In genomic region chr15:93045191-93045785, GRCh38 we compare ENCODE assay signal across 27 cellular contexts. TPM values are rescaled to one million over a fixed set of nuclear protein-coding genes. Genes with fewer than 3 reads are reported as not detected.
A peak's percentile ranks its signal among the peaks of the same experiment; 100 is the strongest.
DNase-seq lines count a peak whose midpoint lies in the region; ATAC-seq, FAIRE-seq and TF ChIP-seq lines count a peak whose summit lies in the region.
"Had no signal": no experiment of that assay in that cellular context is flagged by ENCODE, and none has a peak within 500 bp of the region (broad histone marks: within the 10 kb centered on the region; RNA-seq: fewer than 3 reads in every experiment).

No MANE protein-coding gene starts in this region.

- no peak overlapping the region for H2AFZ ChIP-seq in neuronal stem cell (ENCODE audit: low read length)
- H2AFZ ChIP-seq: PC-9 had no signal

- no peak for ATAC-seq in upper lobe of right lung
- ATAC-seq in activated CD8-positive, alpha-beta T cell treated with anti-CD3 and anti-CD28 coated beads for 36 hours, result no peak
- ATAC-seq: CD8-positive, alpha-beta T cell; Right ventricle myocardium inferior had no signal

- H3K4me1 Mint-ChIP-seq in activated CD8-positive, alpha-beta T cell treated with anti-CD3 and anti-CD28 coated beads for 36 hours (ENCODE audit: low read depth), result peaks cover 18% of the 10 kb centered on the region

- TF ChIP-seq EP300 in tibial nerve (IDR thresholded peaks at IDR 0.05), result no peak

- peaks cover 6% of the 10 kb centered on the region for H3K9me3 Mint-ChIP-seq in activated CD8-positive, alpha-beta T cell treated with anti-CD3 and anti-CD28 coated beads for 36 hours

- H4K91ac ChIP-seq in neuronal stem cell (ENCODE audit: low read depth, low read length, poor library complexity), result no peak overlapping the region

- no peak overlapping the region for H2BK15ac ChIP-seq in neuronal stem cell (ENCODE audit: low read length)

- intact Hi-C loops in kidney (cut with DNase I), result no loop called here
- intact Hi-C loops in upper lobe of right lung (cut with DNase I), result no loop called here
- intact Hi-C loops in activated CD8-positive, alpha-beta T cell treated with anti-CD3 and anti-CD28 coated beads for 36 hours (cut with micrococcal nuclease), result no loop called here

- no peak for TF ChIP-seq POLR2A in tibial nerve (IDR thresholded peaks at IDR 0.05)

- H3K36me3 ChIP-seq in bronchial epithelial cell (ENCODE audit: control insufficient read depth, insufficient read depth, low read length) (no peaks in the 10 kb centered on the region), kidney (ENCODE audit: control insufficient read depth in 1 of 2, insufficient read depth in 2 of 2, low read length in 2 of 2) (no peaks in the 10 kb centered on the region), neuronal stem cell (replicated peaks in 1 of 2; ENCODE audit: control insufficient read depth in 2 of 2, insufficient read depth in 2 of 2, low read length in 2 of 2) (peaks cover 70 to 89% of the 10 kb centered on the region in 2 donors), upper lobe of right lung (no peaks in the 10 kb centered on the region), tibial nerve (peaks cover 0 to 95% (median 4%) of the 10 kb centered on the region in 3 donors)
- H3K36me3 ChIP-seq: MG63 had no signal

- no peak overlapping the region for H3K14ac ChIP-seq in neuronal stem cell (ENCODE audit: low read length)

- H3K23ac ChIP-seq in neuronal stem cell (ENCODE audit: low read depth, low read length, poor library complexity), result peak overlapping the region; percentile 40

- no peak overlapping the region for H2AK5ac ChIP-seq in neuronal stem cell (ENCODE audit: low read depth, low read length)

- CTCF ChIA-PET in activated CD8-positive, alpha-beta T cell treated with anti-CD3 and anti-CD28 coated beads for 36 hours (lab: Charles Lee), result interaction anchor here (2.4 kb wide), 1 partner anchor 15 kb away, joined by 11 read pairs; no protein-coding TSS in a partner anchor

- H3K27ac ChIP-seq in kidney (ENCODE audit: low read depth in 2 of 2, low read length in 2 of 2) (no peak overlapping the region), neuronal stem cell (replicated peaks; ENCODE audit: low read length) (no peak overlapping the region), upper lobe of right lung (no peak overlapping the region), tibial nerve (no peak overlapping the region)
- H3K27ac ChIP-seq: C4-2B, PC-9, SJSA1 had no signal

- H3K18ac ChIP-seq in neuronal stem cell (ENCODE audit: low read length), result peak overlapping the region; percentile 11

- no peaks in the 10 kb centered on the region for H3K36me3 Mint-ChIP-seq in activated CD8-positive, alpha-beta T cell treated with anti-CD3 and anti-CD28 coated beads for 36 hours (ENCODE audit: low read depth)
- H3K36me3 Mint-ChIP-seq: CD8-positive, alpha-beta T cell had no signal

- WGBS in neuronal stem cell (ENCODE audit: extremely low coverage in 2 of 2, insufficient read length in 2 of 2, insufficient replicate concordance in 1 of 2), 2 donors, result no CpG with 5 or more reads among the region's 27 CpGs
- WGBS in tibial nerve, 2 donors, result 90 to 94% methylated on average over 23 to 27 of the region's 27 CpGs

- peaks cover 5% of the 10 kb centered on the region for H3K27me3 ChIP-seq in bronchial epithelial cell (ENCODE audit: control insufficient read depth, insufficient read depth, low read length)
- no peaks in the 10 kb centered on the region for H3K27me3 ChIP-seq in neuronal stem cell (ENCODE audit: control insufficient read depth in 3 of 3, insufficient read depth in 3 of 3, low read depth in 1 of 3, low read length in 3 of 3)
- no peaks in the 10 kb centered on the region for H3K27me3 ChIP-seq in upper lobe of right lung
- H3K27me3 ChIP-seq in tibial nerve, result no peaks in the 10 kb centered on the region
- H3K27me3 ChIP-seq: MG63, SJSA1 had no signal

- FAIRE-seq in bronchial epithelial cell (lab: Jason Lieb, UNC) (peak; percentile 28), kidney (lab: Jason Lieb, UNC) (no peak)
- FAIRE-seq: A204.1, GM12891 had no signal

- H3K9ac ChIP-seq in kidney (ENCODE audit: low read length in 2 of 2) (no peak overlapping the region), neuronal stem cell (ENCODE audit: low read depth, low read length, poor library complexity) (no peak overlapping the region)

- no peak overlapping the region for H2BK120ac ChIP-seq in neuronal stem cell (ENCODE audit: low read depth, low read length)

- no peak overlapping the region for H3K27ac Mint-ChIP-seq in activated CD8-positive, alpha-beta T cell treated with anti-CD3 and anti-CD28 coated beads for 36 hours
- H3K27ac Mint-ChIP-seq: CD8-positive, alpha-beta T cell had no signal

- H3K27me3 Mint-ChIP-seq in activated CD8-positive, alpha-beta T cell treated with anti-CD3 and anti-CD28 coated beads for 36 hours, result no peaks in the 10 kb centered on the region

- H3K4me2 ChIP-seq in neuronal stem cell (ENCODE audit: insufficient read depth, low read length, poor library complexity, severe bottlenecking), result no peak overlapping the region
- H3K4me2 ChIP-seq: PC-9 had no signal

- H4K8ac ChIP-seq in neuronal stem cell (ENCODE audit: low read depth, low read length), result no peak overlapping the region

- no peak overlapping the region for H3K4me3 Mint-ChIP-seq in activated CD8-positive, alpha-beta T cell treated with anti-CD3 and anti-CD28 coated beads for 36 hours
- H3K4me3 Mint-ChIP-seq: CD8-positive, alpha-beta T cell had no signal

- H3K4ac ChIP-seq in neuronal stem cell (ENCODE audit: low read length), result no peak overlapping the region

- POLR2A ChIA-PET in activated CD8-positive, alpha-beta T cell treated with anti-CD3 and anti-CD28 coated beads for 36 hours (lab: Charles Lee), result no interaction called here

- DNase-seq in bronchial epithelial cell (ENCODE audit: low read depth), result no peak
- peak; percentile 53 for DNase-seq in kidney
- no peak for DNase-seq in neuronal stem cell (ENCODE audit: low spot score)
- DNase-seq in upper lobe of right lung, result peak; percentile 57
- no peak for DNase-seq in tibial nerve (ENCODE audit: low spot score in 2 of 2)
- DNase-seq in ureter (ENCODE audit: low spot score), result no peak
- DNase-seq in activated CD8-positive, alpha-beta T cell treated with anti-CD3 and anti-CD28 coated beads for 36 hours, result no peak
- DNase-seq: AML-193; Caco-2; CD8-positive, alpha-beta T cell; DMS79 treated with DMSO at 0.1 percent for 48 hours; GF-D8; GOT3; HCEC 1CT; IMR-90; KG1; MG63; NCI-H2029; NCI-H2227 treated with DMSO at 0.1 percent for 48 hours; NCI-H526 treated with DMSO at 0.1 percent for 48 hours; PC-9 had no signal

- H2BK12ac ChIP-seq in neuronal stem cell (ENCODE audit: low read length), result no peak overlapping the region

- TF ChIP-seq CTCF in bronchial epithelial cell (IDR thresholded peaks at IDR 0.05; ENCODE audit: insufficient read depth, low read length, severe bottlenecking), result no peak
- no peak for TF ChIP-seq CTCF in kidney (IDR thresholded peaks at IDR 0.05; ENCODE audit: borderline replicate concordance, extremely low read depth, insufficient read depth)
- no peak for TF ChIP-seq CTCF in upper lobe of right lung (IDR thresholded peaks at IDR 0.05)
- no peak for TF ChIP-seq CTCF in tibial nerve (IDR thresholded peaks at IDR 0.05)
- no peak for TF ChIP-seq CTCF in activated CD8-positive, alpha-beta T cell treated with anti-CD3 and anti-CD28 coated beads for 36 hours (IDR thresholded peaks at IDR 0.05)

- peaks cover 0 to 8% of the 10 kb centered on the region in 2 donors for H3K9me3 ChIP-seq in kidney (ENCODE audit: control insufficient read depth in 1 of 2, low read length in 2 of 2)
- peaks cover 14 to 26% of the 10 kb centered on the region in 2 donors for H3K9me3 ChIP-seq in neuronal stem cell (replicated peaks in 1 of 2; ENCODE audit: control insufficient read depth in 2 of 2, insufficient read depth in 1 of 2, low read depth in 1 of 2, low read length in 2 of 2)
- no peaks in the 10 kb centered on the region for H3K9me3 ChIP-seq in upper lobe of right lung
- H3K9me3 ChIP-seq in tibial nerve, result peaks cover 0 to 14% (median 0%) of the 10 kb centered on the region in 4 donors

- H3K79me1 ChIP-seq in neuronal stem cell (ENCODE audit: low read depth, low read length), result peaks cover 32% of the 10 kb centered on the region

- no peak overlapping the region for H2BK5ac ChIP-seq in neuronal stem cell (ENCODE audit: low read length)

- no peak overlapping the region for H3K4me3 ChIP-seq in bronchial epithelial cell (ENCODE audit: low read depth, low read length)
- H3K4me3 ChIP-seq in kidney (ENCODE audit: low read length in 2 of 2), result no peak overlapping the region
- H3K4me3 ChIP-seq in neuronal stem cell (ENCODE audit: low read length in 2 of 2), result peak overlapping the region in 1 of 2 donors; percentile 28
- no peak overlapping the region for H3K4me3 ChIP-seq in upper lobe of right lung
- no peak overlapping the region for H3K4me3 ChIP-seq in tibial nerve
- H3K4me3 ChIP-seq: MG63, PC-9, SJSA1 had no signal

- H3K4me1 ChIP-seq in kidney (ENCODE audit: control insufficient read depth in 1 of 2, insufficient read depth in 1 of 2, low read depth in 1 of 2, low read length in 2 of 2) (no peaks in the 10 kb centered on the region), neuronal stem cell (ENCODE audit: control insufficient read depth in 2 of 2, insufficient read depth in 1 of 2, low read depth in 1 of 2, low read length in 2 of 2) (peaks cover 0 to 8% of the 10 kb centered on the region in 2 donors), upper lobe of right lung (peaks cover 16% of the 10 kb centered on the region), tibial nerve (peaks cover 0 to 37% (median 0%) of the 10 kb centered on the region in 4 donors)
- H3K4me1 ChIP-seq: Caco-2 had no signal

RNA-seq across cellular contexts. Expression of gene RGMA, which starts 43.7 kb away (rescaled TPM):
- total RNA-seq in bronchial epithelial cell, result 0.53 and 1.0 TPM in 2 replicates
- total RNA-seq in kidney, result 4.7 TPM
- polyA plus RNA-seq in kidney (ENCODE audit: insufficient read depth, low read depth, low replicate concordance), result 4.4 TPM
- 196 TPM for polyA plus RNA-seq in neuronal stem cell (2013, experiment 1 of 2)
- polyA plus RNA-seq in neuronal stem cell (2013, experiment 2 of 2), result 194 TPM
- 4.1 TPM for total RNA-seq in upper lobe of right lung
- 100 to 1,000 TPM in 1 of 4 donors, 10 to 100 TPM in 3; 28.2 to 110 (median 45.6) TPM for total RNA-seq in tibial nerve
- total RNA-seq in ureter, result 6.4 TPM
- not detected for total RNA-seq in activated CD8-positive, alpha-beta T cell treated with anti-CD3 and anti-CD28 coated beads for 36 hours
- total RNA-seq: RPMI7951 had no signal

Comparison
In these comparisons a context has a peak if more than half of its experiments do, and no peak if none do; other contexts are left out.
1. DNase-seq: peak in kidney (single experiment) and upper lobe of right lung (single experiment); none in bronchial epithelial cell (single experiment), neuronal stem cell (single experiment), tibial nerve (0 of 2), ureter (single experiment) and activated CD8-positive, alpha-beta T cell treated with anti-CD3 and anti-CD28 coated beads for 36 hours (single experiment).